In genomic region chr1:36099681-36100341, GRCh38 we compare ENCODE assay signal across 1 cellular context.
TF ChIP-seq lines count a peak whose summit lies in the region.

No MANE protein-coding gene starts in this region.

TF ChIP-seq in K562, 482 proteins besides CTCF, POLR2A, EP300 and RAD21 (continued from another document and continues in another):
- TF ChIP-seq SAP30 (IDR thresholded peaks at IDR 0.05; ENCODE audit: borderline replicate concordance, insufficient read depth, low read depth, low read length, poor library complexity, severe bottlenecking), result no peak
- TF ChIP-seq REST (CRISPR knock-in tag; IDR thresholded peaks at IDR 0.05; ENCODE audit: low read depth), result no peak
- no peak for TF ChIP-seq TBP (optimal IDR thresholded peaks at IDR 0.05; ENCODE audit: low read depth, low read length)
- TF ChIP-seq ZNF24 (IDR thresholded peaks at IDR 0.05), result no peak
- no peak for TF ChIP-seq ZNF436 (CRISPR knock-in tag; IDR thresholded peaks at IDR 0.05)
- no peak for TF ChIP-seq KHSRP (IDR thresholded peaks at IDR 0.05)
- no peak; the same call in 1 of the 2 replicates for TF ChIP-seq NFATC3 (IDR thresholded peaks at IDR 0.05)
- peak; percentile 91; the same call in 1 of the 2 replicates for TF ChIP-seq HDGF (IDR thresholded peaks at IDR 0.05)
- peak; percentile 47 for TF ChIP-seq RB1 (IDR thresholded peaks at IDR 0.05; ENCODE audit: low read depth)
- TF ChIP-seq ETV1 (tag; conservative IDR thresholded peaks at IDR 0.05; ENCODE audit: low read depth), result no peak
- TF ChIP-seq CEBPB (tag; IDR thresholded peaks at IDR 0.05), result no peak
- TF ChIP-seq E2F1 (CRISPR knock-in tag; IDR thresholded peaks at IDR 0.05), result no peak; the same call in 1 of the 2 replicates
- no peak for TF ChIP-seq CREB3L1 (IDR thresholded peaks at IDR 0.05; ENCODE audit: borderline replicate concordance, low read depth)
- peak; percentile 79; the same call in 1 of the 2 replicates for TF ChIP-seq HDAC2 (IDR thresholded peaks at IDR 0.05)
- TF ChIP-seq, protein P1, sequence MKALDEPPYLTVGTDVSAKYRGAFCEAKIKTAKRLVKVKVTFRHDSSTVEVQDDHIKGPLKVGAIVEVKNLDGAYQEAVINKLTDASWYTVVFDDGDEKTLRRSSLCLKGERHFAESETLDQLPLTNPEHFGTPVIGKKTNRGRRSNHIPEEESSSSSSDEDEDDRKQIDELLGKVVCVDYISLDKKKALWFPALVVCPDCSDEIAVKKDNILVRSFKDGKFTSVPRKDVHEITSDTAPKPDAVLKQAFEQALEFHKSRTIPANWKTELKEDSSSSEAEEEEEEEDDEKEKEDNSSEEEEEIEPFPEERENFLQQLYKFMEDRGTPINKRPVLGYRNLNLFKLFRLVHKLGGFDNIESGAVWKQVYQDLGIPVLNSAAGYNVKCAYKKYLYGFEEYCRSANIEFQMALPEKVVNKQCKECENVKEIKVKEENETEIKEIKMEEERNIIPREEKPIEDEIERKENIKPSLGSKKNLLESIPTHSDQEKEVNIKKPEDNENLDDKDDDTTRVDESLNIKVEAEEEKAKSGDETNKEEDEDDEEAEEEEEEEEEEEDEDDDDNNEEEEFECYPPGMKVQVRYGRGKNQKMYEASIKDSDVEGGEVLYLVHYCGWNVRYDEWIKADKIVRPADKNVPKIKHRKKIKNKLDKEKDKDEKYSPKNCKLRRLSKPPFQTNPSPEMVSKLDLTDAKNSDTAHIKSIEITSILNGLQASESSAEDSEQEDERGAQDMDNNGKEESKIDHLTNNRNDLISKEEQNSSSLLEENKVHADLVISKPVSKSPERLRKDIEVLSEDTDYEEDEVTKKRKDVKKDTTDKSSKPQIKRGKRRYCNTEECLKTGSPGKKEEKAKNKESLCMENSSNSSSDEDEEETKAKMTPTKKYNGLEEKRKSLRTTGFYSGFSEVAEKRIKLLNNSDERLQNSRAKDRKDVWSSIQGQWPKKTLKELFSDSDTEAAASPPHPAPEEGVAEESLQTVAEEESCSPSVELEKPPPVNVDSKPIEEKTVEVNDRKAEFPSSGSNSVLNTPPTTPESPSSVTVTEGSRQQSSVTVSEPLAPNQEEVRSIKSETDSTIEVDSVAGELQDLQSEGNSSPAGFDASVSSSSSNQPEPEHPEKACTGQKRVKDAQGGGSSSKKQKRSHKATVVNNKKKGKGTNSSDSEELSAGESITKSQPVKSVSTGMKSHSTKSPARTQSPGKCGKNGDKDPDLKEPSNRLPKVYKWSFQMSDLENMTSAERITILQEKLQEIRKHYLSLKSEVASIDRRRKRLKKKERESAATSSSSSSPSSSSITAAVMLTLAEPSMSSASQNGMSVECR (CRISPR knock-in tag; IDR thresholded peaks at IDR 0.05), result peak; percentile 71
- peak; percentile 29; the same call in 1 of the 2 replicates for TF ChIP-seq TARDBP (IDR thresholded peaks at IDR 0.05)
- peak; percentile 97 for TF ChIP-seq STAG1 (CRISPR knock-in tag; IDR thresholded peaks at IDR 0.05; ENCODE audit: borderline replicate concordance)
- no peak for TF ChIP-seq TFE3 (CRISPR knock-in tag; IDR thresholded peaks at IDR 0.05)
- no peak for TF ChIP-seq CBX5 (IDR thresholded peaks at IDR 0.05; ENCODE audit: borderline replicate concordance, low read depth)
- peak in 2 of 3 experiments; percentile 70 to 77 for TF ChIP-seq YY1 (IDR thresholded peaks at IDR 0.05; ENCODE audit: borderline replicate concordance in 1 of 3, control insufficient read depth in 1 of 3, extremely low read depth in 1 of 3, insufficient read depth in 3 of 3, insufficient read length in 1 of 3, insufficient replicate concordance in 2 of 3, low read depth in 1 of 3, low read length in 2 of 3)
- TF ChIP-seq, protein P2, sequence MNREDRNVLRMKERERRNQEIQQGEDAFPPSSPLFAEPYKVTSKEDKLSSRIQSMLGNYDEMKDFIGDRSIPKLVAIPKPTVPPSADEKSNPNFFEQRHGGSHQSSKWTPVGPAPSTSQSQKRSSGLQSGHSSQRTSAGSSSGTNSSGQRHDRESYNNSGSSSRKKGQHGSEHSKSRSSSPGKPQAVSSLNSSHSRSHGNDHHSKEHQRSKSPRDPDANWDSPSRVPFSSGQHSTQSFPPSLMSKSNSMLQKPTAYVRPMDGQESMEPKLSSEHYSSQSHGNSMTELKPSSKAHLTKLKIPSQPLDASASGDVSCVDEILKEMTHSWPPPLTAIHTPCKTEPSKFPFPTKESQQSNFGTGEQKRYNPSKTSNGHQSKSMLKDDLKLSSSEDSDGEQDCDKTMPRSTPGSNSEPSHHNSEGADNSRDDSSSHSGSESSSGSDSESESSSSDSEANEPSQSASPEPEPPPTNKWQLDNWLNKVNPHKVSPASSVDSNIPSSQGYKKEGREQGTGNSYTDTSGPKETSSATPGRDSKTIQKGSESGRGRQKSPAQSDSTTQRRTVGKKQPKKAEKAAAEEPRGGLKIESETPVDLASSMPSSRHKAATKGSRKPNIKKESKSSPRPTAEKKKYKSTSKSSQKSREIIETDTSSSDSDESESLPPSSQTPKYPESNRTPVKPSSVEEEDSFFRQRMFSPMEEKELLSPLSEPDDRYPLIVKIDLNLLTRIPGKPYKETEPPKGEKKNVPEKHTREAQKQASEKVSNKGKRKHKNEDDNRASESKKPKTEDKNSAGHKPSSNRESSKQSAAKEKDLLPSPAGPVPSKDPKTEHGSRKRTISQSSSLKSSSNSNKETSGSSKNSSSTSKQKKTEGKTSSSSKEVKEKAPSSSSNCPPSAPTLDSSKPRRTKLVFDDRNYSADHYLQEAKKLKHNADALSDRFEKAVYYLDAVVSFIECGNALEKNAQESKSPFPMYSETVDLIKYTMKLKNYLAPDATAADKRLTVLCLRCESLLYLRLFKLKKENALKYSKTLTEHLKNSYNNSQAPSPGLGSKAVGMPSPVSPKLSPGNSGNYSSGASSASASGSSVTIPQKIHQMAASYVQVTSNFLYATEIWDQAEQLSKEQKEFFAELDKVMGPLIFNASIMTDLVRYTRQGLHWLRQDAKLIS (CRISPR knock-in tag; IDR thresholded peaks at IDR 0.05), result no peak; the same call in 1 of the 2 replicates
- no peak for TF ChIP-seq ZNF3 (CRISPR knock-in tag; IDR thresholded peaks at IDR 0.05)
- TF ChIP-seq U2AF1 (optimal IDR thresholded peaks at IDR 0.05; ENCODE audit: low read depth, low read length), result no peak
- no peak for TF ChIP-seq GABPA (tag; conservative IDR thresholded peaks at IDR 0.05; ENCODE audit: low read depth)
- TF ChIP-seq ZKSCAN1 (IDR thresholded peaks at IDR 0.05; ENCODE audit: low read depth, low read length), result 0 out of 2 replicates have a peak, but pooled peaks have one; percentile 40
- TF ChIP-seq EHMT2 (IDR thresholded peaks at IDR 0.05), result 0 out of 2 replicates have a peak, but pooled peaks have one; percentile 13
- no peak for TF ChIP-seq PRMT5 (CRISPR knock-in tag; IDR thresholded peaks at IDR 0.05)
- no peak for TF ChIP-seq ZNF699 (CRISPR knock-in tag; IDR thresholded peaks at IDR 0.05; ENCODE audit: insufficient replicate concordance)
- TF ChIP-seq SRSF1 (IDR thresholded peaks at IDR 0.05; ENCODE audit: low read depth, low read length), result no peak
- no peak for TF ChIP-seq DLX4 (CRISPR knock-in tag; IDR thresholded peaks at IDR 0.05)
- no peak for TF ChIP-seq HOXB6 (CRISPR knock-in tag; IDR thresholded peaks at IDR 0.05; ENCODE audit: borderline replicate concordance)
- TF ChIP-seq, protein P3, sequence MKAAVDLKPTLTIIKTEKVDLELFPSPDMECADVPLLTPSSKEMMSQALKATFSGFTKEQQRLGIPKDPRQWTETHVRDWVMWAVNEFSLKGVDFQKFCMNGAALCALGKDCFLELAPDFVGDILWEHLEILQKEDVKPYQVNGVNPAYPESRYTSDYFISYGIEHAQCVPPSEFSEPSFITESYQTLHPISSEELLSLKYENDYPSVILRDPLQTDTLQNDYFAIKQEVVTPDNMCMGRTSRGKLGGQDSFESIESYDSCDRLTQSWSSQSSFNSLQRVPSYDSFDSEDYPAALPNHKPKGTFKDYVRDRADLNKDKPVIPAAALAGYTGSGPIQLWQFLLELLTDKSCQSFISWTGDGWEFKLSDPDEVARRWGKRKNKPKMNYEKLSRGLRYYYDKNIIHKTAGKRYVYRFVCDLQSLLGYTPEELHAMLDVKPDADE (conservative IDR thresholded peaks at IDR 0.05; ENCODE audit: control insufficient read depth, low read depth, low read length), result no peak
- TF ChIP-seq DMBX1 (CRISPR knock-in tag; IDR thresholded peaks at IDR 0.05; ENCODE audit: borderline replicate concordance), result no peak
- TF ChIP-seq ZNF75A (CRISPR knock-in tag; IDR thresholded peaks at IDR 0.05), result no peak
- no peak for TF ChIP-seq HCFC1 (IDR thresholded peaks at IDR 0.05; ENCODE audit: low read depth, low read length)
- TF ChIP-seq HDAC8 (tag; IDR thresholded peaks at IDR 0.05), result no peak
- no peak for TF ChIP-seq BRCA1 (IDR thresholded peaks at IDR 0.05)
- 0 out of 2 replicates have a peak, but pooled peaks have one; percentile 71 for TF ChIP-seq BRCA1 (CRISPR knock-in tag; IDR thresholded peaks at IDR 0.05)
- TF ChIP-seq, protein P4, sequence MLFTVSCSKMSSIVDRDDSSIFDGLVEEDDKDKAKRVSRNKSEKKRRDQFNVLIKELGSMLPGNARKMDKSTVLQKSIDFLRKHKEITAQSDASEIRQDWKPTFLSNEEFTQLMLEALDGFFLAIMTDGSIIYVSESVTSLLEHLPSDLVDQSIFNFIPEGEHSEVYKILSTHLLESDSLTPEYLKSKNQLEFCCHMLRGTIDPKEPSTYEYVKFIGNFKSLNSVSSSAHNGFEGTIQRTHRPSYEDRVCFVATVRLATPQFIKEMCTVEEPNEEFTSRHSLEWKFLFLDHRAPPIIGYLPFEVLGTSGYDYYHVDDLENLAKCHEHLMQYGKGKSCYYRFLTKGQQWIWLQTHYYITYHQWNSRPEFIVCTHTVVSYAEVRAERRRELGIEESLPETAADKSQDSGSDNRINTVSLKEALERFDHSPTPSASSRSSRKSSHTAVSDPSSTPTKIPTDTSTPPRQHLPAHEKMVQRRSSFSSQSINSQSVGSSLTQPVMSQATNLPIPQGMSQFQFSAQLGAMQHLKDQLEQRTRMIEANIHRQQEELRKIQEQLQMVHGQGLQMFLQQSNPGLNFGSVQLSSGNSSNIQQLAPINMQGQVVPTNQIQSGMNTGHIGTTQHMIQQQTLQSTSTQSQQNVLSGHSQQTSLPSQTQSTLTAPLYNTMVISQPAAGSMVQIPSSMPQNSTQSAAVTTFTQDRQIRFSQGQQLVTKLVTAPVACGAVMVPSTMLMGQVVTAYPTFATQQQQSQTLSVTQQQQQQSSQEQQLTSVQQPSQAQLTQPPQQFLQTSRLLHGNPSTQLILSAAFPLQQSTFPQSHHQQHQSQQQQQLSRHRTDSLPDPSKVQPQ (CRISPR knock-in tag; IDR thresholded peaks at IDR 0.05; ENCODE audit: borderline replicate concordance), result no peak
